11 cellular contexts compared by ENCODE assay signal in genomic region chr22:40258463-40259046, GRCh38.
DNase-seq lines count a peak whose midpoint lies in the region; ATAC-seq and TF ChIP-seq lines count a peak whose summit lies in the region.
"Had no signal": no experiment of that assay in that cellular context is flagged by ENCODE, and none has a peak within 500 bp of the region (broad histone marks: within the 10 kb centered on the region; RNA-seq: fewer than 3 reads in every experiment).

No MANE protein-coding gene starts in this region.

- peak; percentile 87 for ATAC-seq in CD4-positive, alpha-beta T cell (ENCODE audit: poor library complexity)
- no peak for ATAC-seq in naive thymus-derived CD4-positive, alpha-beta T cell
- no peak for ATAC-seq in HG03039 (IDR thresholded peaks at IDR 0.05; ENCODE audit: unreplicated experiment)
- no peak for ATAC-seq in HG03442 (IDR thresholded peaks at IDR 0.05; ENCODE audit: unreplicated experiment)

- peaks cover 71% of the 10 kb centered on the region for H3K4me1 Mint-ChIP-seq in CD4-positive, alpha-beta T cell (ENCODE audit: low read depth)
- peaks cover 38 to 83% (median 73%) of the 10 kb centered on the region in 7 donors for H3K4me1 Mint-ChIP-seq in naive thymus-derived CD4-positive, alpha-beta T cell

- intact Hi-C loops in CD4-positive, alpha-beta T cell (cut with DNase I, micrococcal nuclease), result no loop called here
- intact Hi-C loops in naive thymus-derived CD4-positive, alpha-beta T cell (cut with micrococcal nuclease), result no loop called here

- H3K27ac ChIP-seq in CD4-positive, alpha-beta T cell (ENCODE audit: low read depth, low read length), result peak overlapping the region; percentile 2
- H3K27ac ChIP-seq in RWPE1, result peak overlapping the region; percentile 87
- H3K27ac ChIP-seq in naive thymus-derived CD4-positive, alpha-beta T cell (ENCODE audit: low read depth, low read length), result peak overlapping the region; percentile 2

- CTCF ChIA-PET in CD4-positive, alpha-beta T cell (lab: Charles Lee), result interaction anchor here (0.6 to 1.6 kb wide), 6 partner anchors 13 to 188 kb away, joined by 3 to 5 read pairs (median 4); no protein-coding TSS in a partner anchor
- CTCF ChIA-PET in RWPE1 (lab: Yijun Ruan, JAX), result interaction anchor here (0.6 kb wide), 4 partner anchors 16 to 767 kb away, joined by 3 to 4 read pairs (median 3); no protein-coding TSS in a partner anchor
- CTCF ChIA-PET in naive thymus-derived CD4-positive, alpha-beta T cell (lab: Charles Lee), result interaction anchor here (0.6 kb wide), 1 partner anchor 192 kb away, joined by 3 read pairs; no protein-coding TSS in a partner anchor

- no peaks in the 10 kb centered on the region for H3K27me3 ChIP-seq in CD4-positive, alpha-beta T cell (ENCODE audit: control insufficient read depth, insufficient read depth, low read length)
- no peaks in the 10 kb centered on the region for H3K27me3 ChIP-seq in naive thymus-derived CD4-positive, alpha-beta T cell (ENCODE audit: control insufficient read depth in 2 of 2, insufficient read depth in 2 of 2, low read length in 2 of 2)
- H3K27me3 ChIP-seq in BE2C, result no peaks in the 10 kb centered on the region

- H3K4me3 Mint-ChIP-seq in CD4-positive, alpha-beta T cell, result peak overlapping the region; percentile 4
- peak overlapping the region in 9 of 10 donors; percentile 20 to 72 (median 54) for H3K4me3 Mint-ChIP-seq in naive thymus-derived CD4-positive, alpha-beta T cell
- H3K4me3 Mint-ChIP-seq: natural killer cell treated with Interleukin-12 subunit alpha and Interleukin-12 subunit beta and Interleukin-15 and Interleukin-18, amount 100 ng/mL, for 72 hours had no signal

- POLR2A ChIA-PET in CD4-positive, alpha-beta T cell (lab: Charles Lee), result interaction anchor here (1.1 to 1.7 kb wide), 4 partner anchors 9 to 84 kb away, joined by 3 to 4 read pairs (median 3); no protein-coding TSS in a partner anchor
- POLR2A ChIA-PET in RWPE1 (lab: Yijun Ruan, JAX; ENCODE audit: low non-redundant PET), result no interaction called here
- POLR2A ChIA-PET in naive thymus-derived CD4-positive, alpha-beta T cell (lab: Charles Lee), result interaction anchor here (1.0 to 1.3 kb wide), 4 partner anchors 11 to 66 kb away, joined by 3 to 4 read pairs (median 4); no protein-coding TSS in a partner anchor

- H3K27me3 Mint-ChIP-seq in CD4-positive, alpha-beta T cell, result no peaks in the 10 kb centered on the region
- no peaks in the 10 kb centered on the region for H3K27me3 Mint-ChIP-seq in naive thymus-derived CD4-positive, alpha-beta T cell
- H3K27me3 Mint-ChIP-seq: natural killer cell treated with Interleukin-12 subunit alpha and Interleukin-12 subunit beta and Interleukin-15 and Interleukin-18, amount 100 ng/mL, for 72 hours had no signal

- H3K36me3 Mint-ChIP-seq in CD4-positive, alpha-beta T cell (ENCODE audit: low read depth), result peaks cover 71% of the 10 kb centered on the region
- peaks cover 5 to 59% (median 40%) of the 10 kb centered on the region in 5 donors for H3K36me3 Mint-ChIP-seq in naive thymus-derived CD4-positive, alpha-beta T cell
- H3K36me3 Mint-ChIP-seq: natural killer cell treated with Interleukin-12 subunit alpha and Interleukin-12 subunit beta and Interleukin-15 and Interleukin-18, amount 100 ng/mL, for 72 hours had no signal

- H3K4me1 ChIP-seq in naive thymus-derived CD4-positive, alpha-beta T cell (ENCODE audit: control insufficient read depth in 2 of 2, insufficient read depth in 2 of 2, low read length in 2 of 2), result peaks cover 17 to 24% of the 10 kb centered on the region in 2 donors
- H3K4me1 ChIP-seq in BE2C, result no peaks in the 10 kb centered on the region

- TF ChIP-seq CTCF in CD4-positive, alpha-beta T cell (IDR thresholded peaks at IDR 0.05), result no peak
- TF ChIP-seq CTCF in RWPE1 (conservative IDR thresholded peaks at IDR 0.05; ENCODE audit: low read depth) (no peak), BE2C (IDR thresholded peaks at IDR 0.05; ENCODE audit: low read depth, low read length) (no peak)

- H3K9me3 ChIP-seq in CD4-positive, alpha-beta T cell (ENCODE audit: control insufficient read depth, low read length), result no peaks in the 10 kb centered on the region
- H3K9me3 ChIP-seq in naive thymus-derived CD4-positive, alpha-beta T cell (ENCODE audit: control insufficient read depth in 2 of 3, low read length in 3 of 3), result no peaks in the 10 kb centered on the region
- H3K9me3 ChIP-seq in BE2C, result no peaks in the 10 kb centered on the region

- peaks cover 0 to 21% (median 8%) of the 10 kb centered on the region in 3 experiments for H3K36me3 ChIP-seq in naive thymus-derived CD4-positive, alpha-beta T cell (ENCODE audit: control insufficient read depth in 2 of 3, insufficient read depth in 3 of 3, low read length in 3 of 3)
- peaks cover 18% of the 10 kb centered on the region for H3K36me3 ChIP-seq in BE2C

- peak overlapping the region; percentile 74 for H3K27ac Mint-ChIP-seq in CD4-positive, alpha-beta T cell
- peak overlapping the region; percentile 13 to 87 (median 75) for H3K27ac Mint-ChIP-seq in naive thymus-derived CD4-positive, alpha-beta T cell

- DNase-seq in CD4-positive, alpha-beta T cell, result no peak
- DNase-seq in RWPE1 (ENCODE audit: low spot score) (peak; percentile 67), dermis microvascular lymphatic vessel endothelial cell (ENCODE audit: low read depth in 2 of 2) (peak; percentile 2 to 70), amygdala (lab: John Stamatoyannopoulos, UW) (no peak), BE2C (no peak)
- DNase-seq in naive thymus-derived CD4-positive, alpha-beta T cell, result no peak
- DNase-seq: COR-L47, NCI-H2227 treated with DMSO at 0.1 percent for 48 hours had no signal

- no peak overlapping the region for H3K4me3 ChIP-seq in naive thymus-derived CD4-positive, alpha-beta T cell (ENCODE audit: low read length)
- no peak overlapping the region for H3K4me3 ChIP-seq in BE2C (ENCODE audit: low read depth, low read length)

- no peaks in the 10 kb centered on the region for H3K9me3 Mint-ChIP-seq in CD4-positive, alpha-beta T cell
- no peaks in the 10 kb centered on the region for H3K9me3 Mint-ChIP-seq in naive thymus-derived CD4-positive, alpha-beta T cell
- H3K9me3 Mint-ChIP-seq: natural killer cell treated with Interleukin-12 subunit alpha and Interleukin-12 subunit beta and Interleukin-15 and Interleukin-18, amount 100 ng/mL, for 72 hours had no signal

Comparison
In these comparisons a context has a peak if more than half of its experiments do, and no peak if none do; other contexts are left out.
1. DNase-seq: peak in RWPE1 (single experiment) and dermis microvascular lymphatic vessel endothelial cell (2 of 2); none in CD4-positive, alpha-beta T cell (0 of 10), naive thymus-derived CD4-positive, alpha-beta T cell (0 of 9), amygdala (0 of 56) and BE2C (single experiment).
2. H3K27ac ChIP-seq: peak in every context shown above with its lines; median percentile 87 in RWPE1; 2 in CD4-positive, alpha-beta T cell; 2 in naive thymus-derived CD4-positive, alpha-beta T cell.